In the genomic region with DNA sequence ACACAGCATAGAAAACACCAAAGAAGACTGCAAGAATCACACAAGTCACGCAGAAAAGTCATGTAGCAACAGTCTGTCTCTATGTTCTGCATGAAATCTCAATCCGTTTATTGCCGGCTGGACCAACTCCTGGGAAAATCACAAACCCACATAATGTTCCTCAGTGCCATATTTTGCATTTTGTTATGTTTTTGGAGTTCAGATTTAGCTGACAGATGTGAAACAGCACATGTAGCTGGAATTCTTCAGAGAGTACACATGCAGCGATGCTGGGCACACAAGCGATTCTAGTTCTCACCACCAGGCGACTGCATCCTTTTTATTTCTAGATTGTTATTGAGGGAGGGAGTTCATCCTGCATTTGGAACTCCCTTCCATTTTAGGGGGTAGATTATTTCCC, we compare ENCODE assay signal across 10 cellular contexts.
DNase-seq lines count a peak whose midpoint lies in the region; ATAC-seq and TF ChIP-seq lines count a peak whose summit lies in the region.
"Had no signal": no experiment of that assay in that cellular context is flagged by ENCODE, and none has a peak within 500 bp of the region (broad histone marks: within the 10 kb centered on the region; RNA-seq: fewer than 3 reads in every experiment).

No MANE protein-coding gene starts in this region.

- H3K79me2 ChIP-seq in GM23248 (ENCODE audit: insufficient read depth) = no peaks in the 10 kb centered on the region

- no peak overlapping the region for H3K27ac ChIP-seq in GM23248
- peak overlapping the region; percentile 30 for H3K27ac ChIP-seq in foreskin keratinocyte
- H3K27ac ChIP-seq in temporal lobe (ENCODE audit: low read depth, low read length) = peak overlapping the region; percentile 73
- H3K27ac ChIP-seq in effector memory CD4-positive, alpha-beta T cell (ENCODE audit: insufficient read depth, low read length, poor library complexity, severe bottlenecking) = no peak overlapping the region
- H3K27ac ChIP-seq: right atrium auricular region had no signal

- in situ Hi-C loops in GM23248 (cut with MboI) = no loop called here

- no peaks in the 10 kb centered on the region for H3K9me2 ChIP-seq in GM23248 (ENCODE audit: insufficient read depth)

- no peaks in the 10 kb centered on the region for H4K20me1 ChIP-seq in GM23248 (ENCODE audit: insufficient read depth)

- peaks cover 40% of the 10 kb centered on the region for H3K27me3 Mint-ChIP-seq in activated CD4-positive, alpha-beta T cell treated with anti-CD3 and anti-CD28 coated beads, Interleukin-2, amount 10 ng/mL, durations not matched to agents 24 days and 14 days

- H2AFZ ChIP-seq in GM23248 = 0 out of 2 replicates have a peak overlapping the region, but pooled peaks have one; percentile 26

- intact Hi-C loops in activated CD4-positive, alpha-beta T cell treated with anti-CD3 and anti-CD28 coated beads, Interleukin-2, amount 10 ng/mL, durations not matched to agents 24 days and 14 days (cut with micrococcal nuclease) = no loop called here

- H3K4me1 Mint-ChIP-seq in activated CD4-positive, alpha-beta T cell treated with anti-CD3 and anti-CD28 coated beads, Interleukin-2, amount 10 ng/mL, durations not matched to agents 24 days and 14 days = peaks cover under 1% of the 10 kb centered on the region

- WGBS in GM23248 (ENCODE audit: low coverage in 1 of 2, low lambda C conversion rate in 2 of 2, missing lambda C conversion rate in 2 of 2), 2 experiments = 2 to 3% methylated on average over 6 of the region's 6 CpGs

- H3K36me3 Mint-ChIP-seq in activated CD4-positive, alpha-beta T cell treated with anti-CD3 and anti-CD28 coated beads, Interleukin-2, amount 10 ng/mL, durations not matched to agents 24 days and 14 days (ENCODE audit: low read depth) = no peaks in the 10 kb centered on the region

- H3K4me3 Mint-ChIP-seq in activated CD4-positive, alpha-beta T cell treated with anti-CD3 and anti-CD28 coated beads, Interleukin-2, amount 10 ng/mL, durations not matched to agents 24 days and 14 days = no peak overlapping the region

- no peak for TF ChIP-seq CTCF in foreskin keratinocyte (conservative IDR thresholded peaks at IDR 0.05)

- H3K4me2 ChIP-seq in GM23248 (ENCODE audit: unreplicated experiment) = no peak overlapping the region

- no peak overlapping the region for H3K9ac ChIP-seq in GM23248

- DNase-seq in GM23248 (peak; percentile 22), foreskin keratinocyte (no peak)
- DNase-seq in effector memory CD4-positive, alpha-beta T cell = no peak
- DNase-seq in activated CD4-positive, alpha-beta T cell treated with anti-CD3 and anti-CD28 coated beads, Interleukin-2, amount 10 ng/mL, durations not matched to agents 24 days and 14 days = no peak
- DNase-seq: activated effector memory CD4-positive, alpha-beta T cell treated with anti-CD3 and anti-CD28 coated beads, Interleukin-2, amount 50 U/mL, for 16 hours; OCI-M1 had no signal

- H3K36me3 ChIP-seq in GM23248 (ENCODE audit: low read depth) = no peaks in the 10 kb centered on the region
- H3K36me3 ChIP-seq in effector memory CD4-positive, alpha-beta T cell (ENCODE audit: control insufficient read depth, insufficient read depth, low read length) = no peaks in the 10 kb centered on the region
- H3K36me3 ChIP-seq: right atrium auricular region had no signal

- H3K4me1 ChIP-seq in GM23248 (ENCODE audit: insufficient read depth) (no peaks in the 10 kb centered on the region), foreskin keratinocyte (no peaks in the 10 kb centered on the region)
- H3K4me1 ChIP-seq in effector memory CD4-positive, alpha-beta T cell (ENCODE audit: control insufficient read depth, insufficient read depth, low read length, poor library complexity, severe bottlenecking) = no peaks in the 10 kb centered on the region
- H3K4me1 ChIP-seq: right atrium auricular region had no signal

- ATAC-seq in SK-N-SH treated with all-trans-retinoic acid at 6 μM for 48 hours (peak; percentile 65), foreskin keratinocyte (no peak), HG02970 (IDR thresholded peaks at IDR 0.05; ENCODE audit: low FRiP score, unreplicated experiment) (no peak)

- no peak overlapping the region for H3K27ac Mint-ChIP-seq in activated CD4-positive, alpha-beta T cell treated with anti-CD3 and anti-CD28 coated beads, Interleukin-2, amount 10 ng/mL, durations not matched to agents 24 days and 14 days

- H3K27me3 ChIP-seq in GM23248 (replicated peaks; ENCODE audit: insufficient read depth) = peaks cover 8% of the 10 kb centered on the region; the same call in 1 of the 2 replicates
- no peaks in the 10 kb centered on the region for H3K27me3 ChIP-seq in foreskin keratinocyte
- H3K27me3 ChIP-seq in effector memory CD4-positive, alpha-beta T cell (replicated peaks; ENCODE audit: control insufficient read depth, insufficient read depth, low read length, poor library complexity, severe bottlenecking) = no peaks in the 10 kb centered on the region
- H3K27me3 ChIP-seq: right atrium auricular region had no signal

- H3F3A ChIP-seq in GM23248 (ENCODE audit: insufficient read depth) = no peaks in the 10 kb centered on the region

- no peaks in the 10 kb centered on the region for H3K9me3 Mint-ChIP-seq in activated CD4-positive, alpha-beta T cell treated with anti-CD3 and anti-CD28 coated beads, Interleukin-2, amount 10 ng/mL, durations not matched to agents 24 days and 14 days

- H3K4me3 ChIP-seq in GM23248 = no peak overlapping the region
- no peak overlapping the region for H3K4me3 ChIP-seq in effector memory CD4-positive, alpha-beta T cell (ENCODE audit: insufficient read depth, low read depth, low read length, poor library complexity, severe bottlenecking)
- H3K4me3 ChIP-seq: right atrium auricular region had no signal

- H3K9me3 ChIP-seq in GM23248 (ENCODE audit: low read depth) = no peaks in the 10 kb centered on the region
- no peaks in the 10 kb centered on the region for H3K9me3 ChIP-seq in effector memory CD4-positive, alpha-beta T cell (ENCODE audit: control insufficient read depth, low read length)
- H3K9me3 ChIP-seq: right atrium auricular region had no signal

TF ChIP-seq in SK-N-SH treated with all-trans-retinoic acid at 6 μM for 48 hours, 23 proteins besides CTCF, POLR2A, EP300 and RAD21:
- TF ChIP-seq, protein P1, sequence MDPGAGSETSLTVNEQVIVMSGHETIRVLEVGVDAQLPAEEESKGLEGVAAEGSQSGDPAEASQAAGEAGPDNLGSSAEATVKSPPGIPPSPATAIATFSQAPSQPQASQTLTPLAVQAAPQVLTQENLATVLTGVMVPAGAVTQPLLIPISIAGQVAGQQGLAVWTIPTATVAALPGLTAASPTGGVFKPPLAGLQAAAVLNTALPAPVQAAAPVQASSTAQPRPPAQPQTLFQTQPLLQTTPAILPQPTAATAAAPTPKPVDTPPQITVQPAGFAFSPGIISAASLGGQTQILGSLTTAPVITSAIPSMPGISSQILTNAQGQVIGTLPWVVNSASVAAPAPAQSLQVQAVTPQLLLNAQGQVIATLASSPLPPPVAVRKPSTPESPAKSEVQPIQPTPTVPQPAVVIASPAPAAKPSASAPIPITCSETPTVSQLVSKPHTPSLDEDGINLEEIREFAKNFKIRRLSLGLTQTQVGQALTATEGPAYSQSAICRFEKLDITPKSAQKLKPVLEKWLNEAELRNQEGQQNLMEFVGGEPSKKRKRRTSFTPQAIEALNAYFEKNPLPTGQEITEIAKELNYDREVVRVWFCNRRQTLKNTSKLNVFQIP (CRISPR knock-in tag; IDR thresholded peaks at IDR 0.05; ENCODE audit: borderline replicate concordance, low read depth) = no peak
- TF ChIP-seq ESRRG (CRISPR knock-in tag; IDR thresholded peaks at IDR 0.05) = no peak
TF ChIP-seq in SK-N-SH treated with all-trans-retinoic acid at 6 μM for 48 hours: peak in this region for 0.

Comparison
In these comparisons a context has a peak if more than half of its experiments do, and no peak if none do; other contexts are left out.
1. H3K27ac ChIP-seq: peak in foreskin keratinocyte (single experiment) and temporal lobe (single experiment); none in GM23248 (single experiment) and effector memory CD4-positive, alpha-beta T cell (single experiment).